In the genomic region with DNA sequence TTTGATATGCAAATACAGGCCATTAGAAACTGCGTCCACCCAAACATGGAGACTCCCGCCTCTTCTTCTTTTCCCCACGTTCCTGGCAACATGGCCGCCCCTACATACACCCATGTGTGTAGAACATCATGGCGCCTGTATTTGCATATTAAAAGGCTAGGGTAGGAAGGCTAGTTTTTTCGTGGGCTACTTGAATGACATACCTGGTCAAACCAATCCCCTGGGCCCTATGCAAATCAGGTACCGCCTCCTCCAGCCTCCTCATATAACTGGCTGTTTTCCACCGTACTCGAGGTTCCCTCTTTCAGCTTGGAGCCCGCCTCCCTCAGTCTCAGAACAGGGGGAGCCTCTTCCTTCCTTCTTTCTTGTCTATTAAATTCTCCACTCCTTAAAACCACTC, we compare ENCODE assay signal across 9 cellular contexts. TPM values are rescaled to one million over a fixed set of nuclear protein-coding genes. Genes with fewer than 3 reads are reported as not detected.
A peak's percentile ranks its signal among the peaks of the same experiment; 100 is the strongest.
DNase-seq lines count a peak whose midpoint lies in the region; ATAC-seq and TF ChIP-seq lines count a peak whose summit lies in the region.
"Had no signal": no experiment of that assay in that cellular context is flagged by ENCODE, and none has a peak within 500 bp of the region (broad histone marks: within the 10 kb centered on the region; RNA-seq: fewer than 3 reads in every experiment).

No MANE protein-coding gene starts in this region.

- H3K4me3 Mint-ChIP-seq in dendritic cell treated with granulocyte-macrophage colony-stimulating factor and Interleukin-4, amounts not matched to agents 40 ng/mL and 50 ng/mL, for 4 days: peak overlapping the region; percentile 76
- H3K4me3 Mint-ChIP-seq in natural killer cell treated with Interleukin-12 subunit alpha and Interleukin-12 subunit beta and Interleukin-15 and Interleukin-18, amount 100 ng/mL, for 72 hours: peak overlapping the region; percentile 77
- no peak overlapping the region for H3K4me3 Mint-ChIP-seq in activated CD4-positive, alpha-beta T cell treated with anti-CD3 and anti-CD28 coated beads, Interleukin-2, amount 10 ng/mL, durations not matched to agents 24 days and 14 days

- DNase-seq in GM10248 (ENCODE audit: extremely low spot score) (peak; percentile 16), NCI-H226 (peak; percentile 61), NCI-H1092 treated with DMSO at 0.1 percent for 48 hours (lab: John Stamatoyannopoulos, UW) (no peak), NCI-H1105 treated with DMSO at 0.1 percent for 48 hours (lab: John Stamatoyannopoulos, UW) (no peak)
- DNase-seq in natural killer cell treated with Interleukin-12 subunit alpha and Interleukin-12 subunit beta and Interleukin-15 and Interleukin-18, amount 100 ng/mL, for 72 hours (ENCODE audit: low spot score): no peak
- DNase-seq in stimulated activated CD4-positive, alpha-beta T cell treated with anti-CD3 and anti-CD28 coated beads, Interleukin-2, amount 100 ng/mL, for 48 hours: no peak
- DNase-seq in activated CD4-positive, alpha-beta T cell treated with anti-CD3 and anti-CD28 coated beads, Interleukin-2, amount 10 ng/mL, durations not matched to agents 24 days and 14 days: no peak
- DNase-seq: IMR-90 had no signal

- H3K36me3 Mint-ChIP-seq in dendritic cell treated with granulocyte-macrophage colony-stimulating factor and Interleukin-4, amounts not matched to agents 40 ng/mL and 50 ng/mL, for 4 days (ENCODE audit: low read depth): peaks cover 29% of the 10 kb centered on the region
- H3K36me3 Mint-ChIP-seq in natural killer cell treated with Interleukin-12 subunit alpha and Interleukin-12 subunit beta and Interleukin-15 and Interleukin-18, amount 100 ng/mL, for 72 hours: no peaks in the 10 kb centered on the region
- no peaks in the 10 kb centered on the region for H3K36me3 Mint-ChIP-seq in activated CD4-positive, alpha-beta T cell treated with anti-CD3 and anti-CD28 coated beads, Interleukin-2, amount 10 ng/mL, durations not matched to agents 24 days and 14 days (ENCODE audit: low read depth)

- peak; percentile 75 to 83 for ATAC-seq in natural killer cell treated with Interleukin-12 subunit alpha and Interleukin-12 subunit beta and Interleukin-15 and Interleukin-18, amount 100 ng/mL, for 72 hours

- H3K27ac Mint-ChIP-seq in dendritic cell treated with granulocyte-macrophage colony-stimulating factor and Interleukin-4, amounts not matched to agents 40 ng/mL and 50 ng/mL, for 4 days: peak overlapping the region; percentile 76
- H3K27ac Mint-ChIP-seq in natural killer cell treated with Interleukin-12 subunit alpha and Interleukin-12 subunit beta and Interleukin-15 and Interleukin-18, amount 100 ng/mL, for 72 hours: peak overlapping the region; percentile 66 to 86
- no peak overlapping the region for H3K27ac Mint-ChIP-seq in activated CD4-positive, alpha-beta T cell treated with anti-CD3 and anti-CD28 coated beads, Interleukin-2, amount 10 ng/mL, durations not matched to agents 24 days and 14 days

- POLR2A ChIA-PET in GM10248 (lab: Yijun Ruan, JAX): no interaction called here

- H3K4me1 Mint-ChIP-seq in dendritic cell treated with granulocyte-macrophage colony-stimulating factor and Interleukin-4, amounts not matched to agents 40 ng/mL and 50 ng/mL, for 4 days (ENCODE audit: low read depth): peaks cover 73% of the 10 kb centered on the region
- H3K4me1 Mint-ChIP-seq in natural killer cell treated with Interleukin-12 subunit alpha and Interleukin-12 subunit beta and Interleukin-15 and Interleukin-18, amount 100 ng/mL, for 72 hours (ENCODE audit: low read depth in 2 of 2): peaks cover 23 to 40% of the 10 kb centered on the region in 2 donors
- peaks cover 5% of the 10 kb centered on the region for H3K4me1 Mint-ChIP-seq in activated CD4-positive, alpha-beta T cell treated with anti-CD3 and anti-CD28 coated beads, Interleukin-2, amount 10 ng/mL, durations not matched to agents 24 days and 14 days

- H3K9me3 Mint-ChIP-seq in dendritic cell treated with granulocyte-macrophage colony-stimulating factor and Interleukin-4, amounts not matched to agents 40 ng/mL and 50 ng/mL, for 4 days: no peaks in the 10 kb centered on the region
- H3K9me3 Mint-ChIP-seq in natural killer cell treated with Interleukin-12 subunit alpha and Interleukin-12 subunit beta and Interleukin-15 and Interleukin-18, amount 100 ng/mL, for 72 hours: no peaks in the 10 kb centered on the region
- no peaks in the 10 kb centered on the region for H3K9me3 Mint-ChIP-seq in activated CD4-positive, alpha-beta T cell treated with anti-CD3 and anti-CD28 coated beads, Interleukin-2, amount 10 ng/mL, durations not matched to agents 24 days and 14 days

- no peak for TF ChIP-seq CTCF in GM10248 (IDR thresholded peaks at IDR 0.05; ENCODE audit: control extremely low read depth, extremely low read depth, low read depth, missing control alignments)

- CTCF ChIA-PET in GM10248 (lab: Yijun Ruan, JAX): interaction anchor here (0.8 to 7.7 kb wide), 32 partner anchors 12 to 236 kb away, joined by 3 to 68 read pairs (median 3); partner anchors contain the start of genes CD300C and GPR142

- intact Hi-C loops in dendritic cell treated with granulocyte-macrophage colony-stimulating factor and Interleukin-4, amounts not matched to agents 40 ng/mL and 50 ng/mL, for 4 days (cut with micrococcal nuclease): loop anchor here (1.0 to 2.0 kb wide), 4 partner anchors 11 to 77 kb away; partner anchors contain the start of gene CD300A
- intact Hi-C loops in activated CD4-positive, alpha-beta T cell treated with anti-CD3 and anti-CD28 coated beads, Interleukin-2, amount 10 ng/mL, durations not matched to agents 24 days and 14 days (cut with micrococcal nuclease): no loop called here

- no peaks in the 10 kb centered on the region for H3K27me3 Mint-ChIP-seq in dendritic cell treated with granulocyte-macrophage colony-stimulating factor and Interleukin-4, amounts not matched to agents 40 ng/mL and 50 ng/mL, for 4 days
- peaks cover 0 to 8% of the 10 kb centered on the region in 2 donors for H3K27me3 Mint-ChIP-seq in natural killer cell treated with Interleukin-12 subunit alpha and Interleukin-12 subunit beta and Interleukin-15 and Interleukin-18, amount 100 ng/mL, for 72 hours
- peaks cover 35% of the 10 kb centered on the region for H3K27me3 Mint-ChIP-seq in activated CD4-positive, alpha-beta T cell treated with anti-CD3 and anti-CD28 coated beads, Interleukin-2, amount 10 ng/mL, durations not matched to agents 24 days and 14 days

RNA-seq across cellular contexts. Expression of gene CD300LB, which starts 0.8 kb away (rescaled TPM):
- under 1 TPM; 0.17 to 0.39 TPM for total RNA-seq in natural killer cell treated with Interleukin-12 subunit alpha and Interleukin-12 subunit beta and Interleukin-15 and Interleukin-18, amount 100 ng/mL, for 72 hours
- total RNA-seq in activated CD4-positive, alpha-beta T cell treated with anti-CD3 and anti-CD28 coated beads, Interleukin-2, amount 10 ng/mL, durations not matched to agents 24 days and 14 days: not detected in 2 replicates
- total RNA-seq: IMR-90 had no signal

RNA-seq across cellular contexts. Expression of gene CD300C, which starts 13.8 kb away (rescaled TPM):
- 1 to 10 TPM; 1.5 to 5.8 TPM for total RNA-seq in natural killer cell treated with Interleukin-12 subunit alpha and Interleukin-12 subunit beta and Interleukin-15 and Interleukin-18, amount 100 ng/mL, for 72 hours
- total RNA-seq in activated CD4-positive, alpha-beta T cell treated with anti-CD3 and anti-CD28 coated beads, Interleukin-2, amount 10 ng/mL, durations not matched to agents 24 days and 14 days: 0.17 and 0.26 TPM in 2 replicates
- total RNA-seq: IMR-90 had no signal

RNA-seq across cellular contexts. Expression of gene CD300H, which starts 35.2 kb away (rescaled TPM):
- total RNA-seq in natural killer cell treated with Interleukin-12 subunit alpha and Interleukin-12 subunit beta and Interleukin-15 and Interleukin-18, amount 100 ng/mL, for 72 hours: not detected
- not detected in 2 replicates for total RNA-seq in activated CD4-positive, alpha-beta T cell treated with anti-CD3 and anti-CD28 coated beads, Interleukin-2, amount 10 ng/mL, durations not matched to agents 24 days and 14 days
- total RNA-seq: IMR-90 had no signal

RNA-seq across cellular contexts. Expression of gene CD300LD, which starts 60.0 kb away (rescaled TPM):
- not detected for total RNA-seq in natural killer cell treated with Interleukin-12 subunit alpha and Interleukin-12 subunit beta and Interleukin-15 and Interleukin-18, amount 100 ng/mL, for 72 hours
- not detected in 2 replicates for total RNA-seq in activated CD4-positive, alpha-beta T cell treated with anti-CD3 and anti-CD28 coated beads, Interleukin-2, amount 10 ng/mL, durations not matched to agents 24 days and 14 days
- total RNA-seq: IMR-90 had no signal

Comparison
In these comparisons a context has a peak if more than half of its experiments do, and no peak if none do; other contexts are left out.
1. DNase-seq: peak in GM10248 (single experiment) and NCI-H226 (single experiment); none in natural killer cell treated with Interleukin-12 subunit alpha and Interleukin-12 subunit beta and Interleukin-15 and Interleukin-18, amount 100 ng/mL, for 72 hours (single experiment), NCI-H1092 treated with DMSO at 0.1 percent for 48 hours (single experiment), NCI-H1105 treated with DMSO at 0.1 percent for 48 hours (single experiment), stimulated activated CD4-positive, alpha-beta T cell treated with anti-CD3 and anti-CD28 coated beads, Interleukin-2, amount 100 ng/mL, for 48 hours (0 of 2) and activated CD4-positive, alpha-beta T cell treated with anti-CD3 and anti-CD28 coated beads, Interleukin-2, amount 10 ng/mL, durations not matched to agents 24 days and 14 days (single experiment).